Comparison of ENCODE assay signal across 18 cellular contexts in the genomic region with DNA sequence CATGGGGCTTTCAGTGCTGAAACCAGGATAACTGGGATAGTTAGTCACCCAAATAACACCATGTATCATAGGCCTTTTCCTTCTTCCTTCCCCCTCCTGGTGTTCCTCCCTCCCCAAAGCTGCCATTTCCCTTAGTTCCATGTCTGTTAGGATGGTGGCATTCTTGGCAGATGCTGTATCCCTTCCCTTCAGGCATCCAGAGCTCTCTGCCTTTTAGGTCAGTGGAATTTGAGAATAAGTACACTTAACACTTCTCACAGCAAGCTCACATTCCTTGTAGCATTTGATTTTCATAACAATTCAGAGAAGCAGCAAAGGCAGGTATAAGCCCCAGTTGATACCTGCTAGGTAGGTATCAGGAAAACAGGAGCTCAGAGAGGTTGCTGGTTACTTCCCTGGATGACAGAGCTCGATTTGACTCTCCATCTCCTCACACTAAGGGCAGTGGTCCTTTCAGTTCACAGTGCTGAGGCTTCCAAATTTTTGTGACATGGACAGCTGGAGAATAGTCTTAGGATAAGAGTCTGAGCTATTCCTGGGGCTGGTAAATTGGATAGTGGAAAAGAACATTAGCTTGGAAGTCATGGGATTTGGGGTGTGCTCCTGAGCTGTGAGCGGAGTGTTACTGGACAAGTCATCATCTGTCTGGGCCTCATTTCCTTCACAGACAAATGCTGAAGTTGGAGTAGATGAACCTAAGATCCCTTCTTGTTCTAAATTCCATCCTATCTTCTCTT.
DNase-seq lines count a peak whose midpoint lies in the region; ATAC-seq, FAIRE-seq and TF ChIP-seq lines count a peak whose summit lies in the region.
"Had no signal": no experiment of that assay in that cellular context is flagged by ENCODE, and none has a peak within 500 bp of the region (broad histone marks: within the 10 kb centered on the region; RNA-seq: fewer than 3 reads in every experiment).

No MANE protein-coding gene starts in this region.

- no peak for TF ChIP-seq CTCF in IMR-90 (conservative IDR thresholded peaks at IDR 0.05; ENCODE audit: low read depth, low read length)
- no peak for TF ChIP-seq CTCF in dorsolateral prefrontal cortex (IDR thresholded peaks at IDR 0.05 in 54 of 56, conservative IDR thresholded peaks at IDR 0.05 in 2 of 56; ENCODE audit: low read depth in 1 of 56, partially characterized antibody in 56 of 56)
- no peak for TF ChIP-seq CTCF in pancreas (IDR thresholded peaks at IDR 0.05)

- H3K18ac ChIP-seq in IMR-90 (ENCODE audit: low read depth, low read length), result no peak overlapping the region

- no peak for FAIRE-seq in pancreas (lab: Jason Lieb, UNC)
- FAIRE-seq: HepG2 had no signal

- in situ Hi-C loops in IMR-90 (cut with MboI; ENCODE audit: low sequenced_read_pairs), result no loop called here

- no peak overlapping the region for H2BK120ac ChIP-seq in IMR-90 (ENCODE audit: low read depth, low read length)

- no TSS peak for BruUV-seq in IMR-90 (replicated peaks; lab: Mats Ljungman, UMichigan)

- dilution Hi-C loops in IMR-90 (cut with HindIII; ENCODE audit: low sequenced_read_pairs, unreplicated experiment), result no loop called here

- H3K36me3 ChIP-seq in IMR-90 (ENCODE audit: control insufficient read depth, insufficient read depth, low read length) (no peaks in the 10 kb centered on the region), pancreas (no peaks in the 10 kb centered on the region)
- H3K36me3 ChIP-seq: SJCRH30 had no signal

- H2AFZ ChIP-seq in IMR-90 (replicated peaks; ENCODE audit: low read length, poor library complexity), result no peak overlapping the region

- no peak overlapping the region for H3K9ac ChIP-seq in IMR-90 (ENCODE audit: low read depth, low read length)

- no peaks in the 10 kb centered on the region for H3K9me1 ChIP-seq in IMR-90 (ENCODE audit: insufficient read depth, low read length)

- H3K27me3 ChIP-seq in IMR-90 (ENCODE audit: control insufficient read depth, insufficient read depth, low read length) (no peaks in the 10 kb centered on the region), dorsolateral prefrontal cortex (no peaks in the 10 kb centered on the region), pancreas (no peaks in the 10 kb centered on the region)
- H3K27me3 ChIP-seq: SJCRH30 had no signal

- H3K79me1 ChIP-seq in IMR-90 (ENCODE audit: low read depth in 1 of 2, low read length in 2 of 2), result no peaks in the 10 kb centered on the region

- no peak overlapping the region for H4K8ac ChIP-seq in IMR-90 (ENCODE audit: low read depth in 2 of 2, low read length in 2 of 2)

- H3K4me1 ChIP-seq in IMR-90 (ENCODE audit: control insufficient read depth, insufficient read depth, low read length), result no peaks in the 10 kb centered on the region
- H3K4me1 ChIP-seq in pancreas, result no peaks in the 10 kb centered on the region
- H3K4me1 ChIP-seq: SJCRH30 had no signal

- no peaks in the 10 kb centered on the region for H4K20me1 ChIP-seq in IMR-90 (ENCODE audit: insufficient read depth, low read length)

- H3K4me3 ChIP-seq in IMR-90 (ENCODE audit: insufficient read depth, low read depth, low read length) (no peak overlapping the region), dorsolateral prefrontal cortex (no peak overlapping the region), pancreas (no peak overlapping the region)
- H3K4me3 ChIP-seq: SJCRH30 had no signal

- TF ChIP-seq POLR2A in IMR-90 (IDR thresholded peaks at IDR 0.05; ENCODE audit: low read depth, low read length), result no peak

- ATAC-seq in IMR-90 (ENCODE audit: low read depth) (peak; percentile 48), pancreas (no peak)
- ATAC-seq: HepG2 had no signal

- no peak overlapping the region for H2BK5ac ChIP-seq in IMR-90 (ENCODE audit: low read depth, low read length, poor library complexity, severe bottlenecking)

- H2AK9ac ChIP-seq in IMR-90 (replicated peaks; ENCODE audit: low read depth, low read length, poor library complexity), result no peak overlapping the region

- H2AK5ac ChIP-seq in IMR-90 (ENCODE audit: low read depth, low read length), result no peak overlapping the region

- intact Hi-C loops in IMR-90 (cut with micrococcal nuclease) (no loop called here), dorsolateral prefrontal cortex (cut with DNase I) (no loop called here), pancreas (cut with DNase I) (no loop called here)

- DNase-seq in IMR-90, result no peak
- no peak for DNase-seq in dorsolateral prefrontal cortex
- peak; percentile 41 for DNase-seq in iPS-NIHi7 (ENCODE audit: extremely low spot score)
- DNase-seq in DMS153 treated with DMSO at 0.1 percent for 48 hours (lab: John Stamatoyannopoulos, UW; ENCODE audit: unreplicated experiment), result no peak
- DNase-seq in SIG-M5 (lab: John Stamatoyannopoulos, UW), result no peak
- no peak for DNase-seq in effector CD8-positive, alpha-beta T cell (lab: John Stamatoyannopoulos, UW)
- no peak for DNase-seq in pancreas
- DNase-seq: ACHN; C1 segment of cervical spinal cord; CD8-positive, alpha-beta memory T cell; DMS79; HFFc6; KG1; NCI-H1694 treated with DMSO at 0.1 percent for 48 hours; NCI-H2227 treated with DMSO at 0.1 percent for 48 hours; NCI-H524; SJCRH30 had no signal

- H2BK15ac ChIP-seq in IMR-90 (ENCODE audit: low read depth, low read length), result no peak overlapping the region

- no peak overlapping the region for H4K91ac ChIP-seq in IMR-90 (ENCODE audit: insufficient read depth, low read depth, low read length)

- H3K23ac ChIP-seq in IMR-90 (ENCODE audit: low read depth, low read length), result no peak overlapping the region

- H3K56ac ChIP-seq in IMR-90 (ENCODE audit: extremely low read depth, insufficient read depth, low read length), result no peak overlapping the region

- TF ChIP-seq RAD21 in IMR-90 (IDR thresholded peaks at IDR 0.05; ENCODE audit: low read length), result no peak

- H3K4me2 ChIP-seq in IMR-90 (ENCODE audit: low read depth, low read length), result no peak overlapping the region

- WGBS in IMR-90 (ENCODE audit: extremely low coverage in 2 of 2, insufficient read length in 1 of 2), 2 experiments, result no CpG with 5 or more reads among the region's 2 CpGs
- WGBS in pancreas, 2 donors, result 87 to 88% methylated on average over 2 of the region's 2 CpGs

- no peak overlapping the region for H2BK20ac ChIP-seq in IMR-90 (ENCODE audit: low read depth, low read length)

- no peak overlapping the region for H3K4ac ChIP-seq in IMR-90 (ENCODE audit: low read depth, low read length)

- H3K27ac ChIP-seq in IMR-90 (ENCODE audit: insufficient read depth, low read length), result no peak overlapping the region
- H3K27ac ChIP-seq in dorsolateral prefrontal cortex, result peak overlapping the region in 35 of 59 donors; percentile 3 to 71 (median 41)
- H3K27ac ChIP-seq in pancreas, result no peak overlapping the region
- H3K27ac ChIP-seq: SJCRH30 had no signal

- POLR2A ChIA-PET in IMR-90 (lab: Charles Lee; ENCODE audit: unreplicated experiment), result no interaction called here

- CTCF ChIA-PET in IMR-90 (lab: Yijun Ruan, JAX), result interaction anchor here (1.0 kb wide), 1 partner anchor 10 kb away, joined by 3 read pairs; no protein-coding TSS in a partner anchor

- H3K9me3 ChIP-seq in IMR-90 (ENCODE audit: control insufficient read depth, insufficient read depth, low read length), result no peaks in the 10 kb centered on the region
- H3K9me3 ChIP-seq in pancreas, result no peaks in the 10 kb centered on the region
- H3K9me3 ChIP-seq: SJCRH30 had no signal

- H3K14ac ChIP-seq in IMR-90 (replicated peaks; ENCODE audit: low read depth, low read length), result no peak overlapping the region

- H4K5ac ChIP-seq in IMR-90 (ENCODE audit: low read depth, low read length), result no peak overlapping the region

TF ChIP-seq in IMR-90, 13 proteins besides CTCF, POLR2A, EP300 and RAD21:
- TF ChIP-seq CEBPB (IDR thresholded peaks at IDR 0.05; ENCODE audit: low read depth, low read length) (no peak), FOS (IDR thresholded peaks at IDR 0.05; ENCODE audit: low read depth, low read length) (no peak), MXI1 (IDR thresholded peaks at IDR 0.05; ENCODE audit: borderline replicate concordance, low read depth, low read length) (no peak), CHD1 (IDR thresholded peaks at IDR 0.05; ENCODE audit: low read depth, low read length) (no peak), SMC3 (IDR thresholded peaks at IDR 0.05; ENCODE audit: low read depth, low read length) (no peak), MAFK (IDR thresholded peaks at IDR 0.05; ENCODE audit: low read depth, low read length) (no peak), NFE2L2 (IDR thresholded peaks at IDR 0.05; ENCODE audit: low read depth, low read length) (no peak), RFX5 (IDR thresholded peaks at IDR 0.05; ENCODE audit: low read depth, low read length) (no peak), RCOR1 (IDR thresholded peaks at IDR 0.05; ENCODE audit: insufficient replicate concordance, low read length) (no peak), MAZ (IDR thresholded peaks at IDR 0.05; ENCODE audit: borderline replicate concordance, low read depth, low read length) (no peak), BHLHE40 (IDR thresholded peaks at IDR 0.05; ENCODE audit: low read depth, low read length) (no peak)
- TF ChIP-seq, protein P1, sequence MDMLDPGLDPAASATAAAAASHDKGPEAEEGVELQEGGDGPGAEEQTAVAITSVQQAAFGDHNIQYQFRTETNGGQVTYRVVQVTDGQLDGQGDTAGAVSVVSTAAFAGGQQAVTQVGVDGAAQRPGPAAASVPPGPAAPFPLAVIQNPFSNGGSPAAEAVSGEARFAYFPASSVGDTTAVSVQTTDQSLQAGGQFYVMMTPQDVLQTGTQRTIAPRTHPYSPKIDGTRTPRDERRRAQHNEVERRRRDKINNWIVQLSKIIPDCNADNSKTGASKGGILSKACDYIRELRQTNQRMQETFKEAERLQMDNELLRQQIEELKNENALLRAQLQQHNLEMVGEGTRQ (IDR thresholded peaks at IDR 0.05; ENCODE audit: low read depth, low read length), result no peak
- TF ChIP-seq, protein P2, sequence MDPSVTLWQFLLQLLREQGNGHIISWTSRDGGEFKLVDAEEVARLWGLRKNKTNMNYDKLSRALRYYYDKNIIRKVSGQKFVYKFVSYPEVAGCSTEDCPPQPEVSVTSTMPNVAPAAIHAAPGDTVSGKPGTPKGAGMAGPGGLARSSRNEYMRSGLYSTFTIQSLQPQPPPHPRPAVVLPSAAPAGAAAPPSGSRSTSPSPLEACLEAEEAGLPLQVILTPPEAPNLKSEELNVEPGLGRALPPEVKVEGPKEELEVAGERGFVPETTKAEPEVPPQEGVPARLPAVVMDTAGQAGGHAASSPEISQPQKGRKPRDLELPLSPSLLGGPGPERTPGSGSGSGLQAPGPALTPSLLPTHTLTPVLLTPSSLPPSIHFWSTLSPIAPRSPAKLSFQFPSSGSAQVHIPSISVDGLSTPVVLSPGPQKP (IDR thresholded peaks at IDR 0.05; ENCODE audit: borderline replicate concordance, low read depth, low read length), result no peak

Comparison
In these comparisons a context has a peak if more than half of its experiments do, and no peak if none do; other contexts are left out.
1. H3K27ac ChIP-seq: peak in dorsolateral prefrontal cortex (35 of 59); none in IMR-90 (single experiment) and pancreas (0 of 4).